ENCODE assay signal across 12 cellular contexts in genomic region chr2:80454628-80455027, GRCh38.
A peak's percentile ranks its signal among the peaks of the same experiment; 100 is the strongest.
DNase-seq lines count a peak whose midpoint lies in the region; TF ChIP-seq lines count a peak whose summit lies in the region.
"Had no signal": no experiment of that assay in that cellular context is flagged by ENCODE, and none has a peak within 500 bp of the region (broad histone marks: within the 10 kb centered on the region; RNA-seq: fewer than 3 reads in every experiment).

No MANE protein-coding gene starts in this region.

- no peaks in the 10 kb centered on the region for H3K27me3 Mint-ChIP-seq in brain

- H3K9me3 Mint-ChIP-seq in brain, result peaks cover 0 to 11% (median 0%) of the 10 kb centered on the region in 5 experiments

- H3K4me3 Mint-ChIP-seq in brain, result no peak overlapping the region
- H3K4me3 Mint-ChIP-seq: naive thymus-derived CD8-positive, alpha-beta T cell had no signal

- H3K27ac Mint-ChIP-seq in brain, result peak overlapping the region in 4 of 5 experiments; percentile 10 to 80 (median 66)
- H3K27ac Mint-ChIP-seq: naive thymus-derived CD8-positive, alpha-beta T cell had no signal

- no peak for TF ChIP-seq CTCF in brain (conservative IDR thresholded peaks at IDR 0.05)

- DNase-seq in NCI-H524 treated with DMSO at 0.1 percent for 48 hours (lab: John Stamatoyannopoulos, UW) (peak; percentile 53), hypothalamus (lab: John Stamatoyannopoulos, UW) (peak in 49 of 51 donors; percentile 2 to 87 (median 53)), putamen (ENCODE audit: low spot score) (peak; percentile 90), MV-4-11 (lab: John Stamatoyannopoulos, UW) (no peak), SW 1271 (lab: John Stamatoyannopoulos, UW) (no peak)
- DNase-seq in activated CD4-positive, CD25-positive, alpha-beta regulatory T cell (lab: John Stamatoyannopoulos, UW), result no peak
- DNase-seq: activated effector memory CD4-positive, alpha-beta T cell treated with Interleukin-2 at 50 U/mL for 16 hours; DMS79; naive thymus-derived CD8-positive, alpha-beta T cell; NCI-H1436 treated with DMSO at 0.1 percent for 48 hours; NCI-H510A treated with DMSO at 0.1 percent for 48 hours had no signal

- H3K36me3 Mint-ChIP-seq in brain, result no peaks in the 10 kb centered on the region

- peaks cover 39% of the 10 kb centered on the region for H3K4me1 Mint-ChIP-seq in brain
- H3K4me1 Mint-ChIP-seq: naive thymus-derived CD8-positive, alpha-beta T cell had no signal

Comparison
In these comparisons a context has a peak if more than half of its experiments do, and no peak if none do; other contexts are left out.
1. DNase-seq: peak in NCI-H524 treated with DMSO at 0.1 percent for 48 hours (single experiment), hypothalamus (49 of 51) and putamen (single experiment); none in MV-4-11 (single experiment), activated CD4-positive, CD25-positive, alpha-beta regulatory T cell (0 of 4) and SW 1271 (0 of 2).